In the genomic region with DNA sequence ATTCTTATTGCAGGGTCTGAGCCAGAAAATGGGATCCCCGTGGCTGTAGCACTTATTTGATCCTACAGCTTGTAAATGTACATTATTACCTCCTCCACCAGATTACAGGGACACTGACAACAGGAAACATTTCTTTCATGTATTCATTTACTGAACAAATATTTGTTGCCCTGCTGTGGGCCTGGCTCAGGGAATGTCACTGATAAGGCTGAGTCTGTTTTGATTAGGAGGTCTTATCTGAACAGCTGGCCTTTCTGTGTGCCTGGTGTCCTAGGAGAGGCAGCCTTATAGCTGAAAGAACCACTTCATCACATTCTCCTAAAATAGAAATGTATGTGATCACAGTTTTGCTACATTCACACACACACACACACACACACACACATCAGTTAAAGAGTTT, we compare ENCODE assay signal across 16 cellular contexts. TPM values are rescaled to one million over a fixed set of nuclear protein-coding genes. Genes with fewer than 3 reads are reported as not detected.
A peak's percentile ranks its signal among the peaks of the same experiment; 100 is the strongest.
DNase-seq lines count a peak whose midpoint lies in the region; TF ChIP-seq lines count a peak whose summit lies in the region.
"Had no signal": no experiment of that assay in that cellular context is flagged by ENCODE, and none has a peak within 500 bp of the region (broad histone marks: within the 10 kb centered on the region; RNA-seq: fewer than 3 reads in every experiment).

No MANE protein-coding gene starts in this region.

- no peak overlapping the region for H3K27ac Mint-ChIP-seq in progenitor cell of endocrine pancreas
- H3K27ac Mint-ChIP-seq: GM23338 had no signal

- H3K27me3 Mint-ChIP-seq in progenitor cell of endocrine pancreas: peaks cover 26% of the 10 kb centered on the region

- peaks cover under 1% of the 10 kb centered on the region for H3K9me3 Mint-ChIP-seq in progenitor cell of endocrine pancreas (ENCODE audit: low read depth)

- peaks cover 30% of the 10 kb centered on the region for H3K4me1 Mint-ChIP-seq in progenitor cell of endocrine pancreas (ENCODE audit: low read depth)

- H3K36me3 Mint-ChIP-seq in progenitor cell of endocrine pancreas (ENCODE audit: insufficient read depth): no peaks in the 10 kb centered on the region

- H3K4me3 ChIP-seq in fibroblast of villous mesenchyme (ENCODE audit: low read depth, low read length): no peak overlapping the region
- H3K4me3 ChIP-seq: GM23338, tibial artery had no signal

- H3K4me3 Mint-ChIP-seq in progenitor cell of endocrine pancreas (ENCODE audit: low read depth): peak overlapping the region; percentile 17
- H3K4me3 Mint-ChIP-seq: GM23338 had no signal

- TF ChIP-seq CTCF in fibroblast of villous mesenchyme (IDR thresholded peaks at IDR 0.05; ENCODE audit: insufficient read depth, low read depth, low read length) (no peak), progenitor cell of endocrine pancreas (IDR thresholded peaks at IDR 0.05; ENCODE audit: unreplicated experiment) (no peak)

- peak; percentile 4 for DNase-seq in DMS 273 (lab: John Stamatoyannopoulos, UW; ENCODE audit: unreplicated experiment)
- no peak for DNase-seq in DMS 273 treated with DMSO at 0.1 percent for 48 hours (lab: John Stamatoyannopoulos, UW)
- peak; percentile 92 for DNase-seq in NCI-H748 (lab: John Stamatoyannopoulos, UW; ENCODE audit: unreplicated experiment)
- peak; percentile 10 for DNase-seq in fibroblast of villous mesenchyme (ENCODE audit: low read depth)
- no peak for DNase-seq in progenitor cell of endocrine pancreas (ENCODE audit: low spot score, unreplicated experiment)
- no peak for DNase-seq in mesenteric fat pad (ENCODE audit: low spot score)
- DNase-seq in T-helper 2 cell: no peak
- no peak for DNase-seq in iPS-NIHi11 (ENCODE audit: low spot score)
- DNase-seq: EL; midbrain; NCI-H226; PC-3; stimulated activated CD4-positive, alpha-beta T cell treated with anti-CD3 and anti-CD28 coated beads, Interleukin-4, amount 100 ng/mL, for 4 hours; tibial artery; WERI-Rb-1 had no signal

RNA-seq across cellular contexts. Expression of a gene that starts 45.5 kb away (rescaled TPM):
- total RNA-seq in fibroblast of villous mesenchyme (under 0.01 TPM in 2 replicates), progenitor cell of endocrine pancreas (105 and 121 TPM in 2 replicates), mesenteric fat pad (0.35 TPM)
- total RNA-seq: PC-3 had no signal

Comparison
In these comparisons a context has a peak if more than half of its experiments do, and no peak if none do; other contexts are left out.
1. DNase-seq: peak in DMS 273 (single experiment), NCI-H748 (single experiment) and fibroblast of villous mesenchyme (single experiment); none in DMS 273 treated with DMSO at 0.1 percent for 48 hours (single experiment), progenitor cell of endocrine pancreas (single experiment), mesenteric fat pad (single experiment), T-helper 2 cell (0 of 5) and iPS-NIHi11 (single experiment).
2. RNA of a gene that starts 45.5 kb away (total RNA-seq): 105 to 121 TPM in progenitor cell of endocrine pancreas; 0.35 TPM in mesenteric fat pad (single experiment) and under 0.01 TPM in fibroblast of villous mesenchyme; every median in the first group is over 10 times any median in the second.